Comparison of ENCODE assay signal across 11 cellular contexts in the genomic region with DNA sequence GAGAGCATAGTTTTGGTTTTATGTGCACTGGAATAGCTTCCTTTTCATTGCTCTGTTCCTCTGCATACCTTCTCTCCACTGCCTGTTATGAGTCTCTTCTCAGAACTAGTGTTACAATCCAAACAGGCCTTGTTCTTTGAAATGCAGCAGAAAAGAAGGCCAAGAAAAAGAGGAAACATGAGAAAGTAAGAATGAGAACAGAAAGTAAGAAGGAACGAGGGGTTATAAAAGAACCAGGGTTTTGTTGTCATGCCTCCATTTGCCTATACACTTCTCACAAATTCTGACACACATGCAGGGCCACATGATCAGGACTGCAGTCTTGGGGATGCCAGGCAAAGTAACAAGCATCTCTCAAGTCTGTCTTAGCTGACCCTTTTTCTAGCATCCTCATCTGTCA.
DNase-seq lines count a peak whose midpoint lies in the region; ATAC-seq, FAIRE-seq and TF ChIP-seq lines count a peak whose summit lies in the region.
"Had no signal": no experiment of that assay in that cellular context is flagged by ENCODE, and none has a peak within 500 bp of the region (broad histone marks: within the 10 kb centered on the region; RNA-seq: fewer than 3 reads in every experiment).

No MANE protein-coding gene starts in this region.

- no peak overlapping the region for H3K4me3 Mint-ChIP-seq in chondrocyte (ENCODE audit: unreplicated experiment)
- H3K4me3 Mint-ChIP-seq in CD8-positive, alpha-beta T cell, result no peak overlapping the region

- H4K20me1 ChIP-seq in HepG2 (ENCODE audit: insufficient read depth, low read length), result no peaks in the 10 kb centered on the region

- no peak for TF ChIP-seq POLR2A in HepG2 (IDR thresholded peaks at IDR 0.05; ENCODE audit: insufficient read depth in 1 of 2, low read depth in 2 of 2, low read length in 2 of 2)

- no peaks in the 10 kb centered on the region for H3K36me3 ChIP-seq in HepG2 (replicated peaks in 1 of 2; ENCODE audit: control insufficient read depth in 1 of 2, insufficient read depth in 2 of 2, low read length in 2 of 2)
- H3K36me3 ChIP-seq in CD8-positive, alpha-beta T cell (ENCODE audit: insufficient read depth, low read length), result no peaks in the 10 kb centered on the region
- H3K36me3 ChIP-seq: right lobe of liver had no signal

- H3K4me1 ChIP-seq in HepG2 (ENCODE audit: insufficient read depth, low read length), result no peaks in the 10 kb centered on the region
- H3K4me1 ChIP-seq in CD8-positive, alpha-beta T cell (ENCODE audit: insufficient read depth, low read length), result no peaks in the 10 kb centered on the region
- H3K4me1 ChIP-seq: foreskin keratinocyte, right lobe of liver had no signal

- no peak for TF ChIP-seq EP300 in HepG2 (IDR thresholded peaks at IDR 0.05; ENCODE audit: low read depth in 2 of 2, low read length in 2 of 2)
- TF ChIP-seq EP300 in HepG2 (CRISPR knock-in tag; IDR thresholded peaks at IDR 0.05; ENCODE audit: borderline replicate concordance), result no peak

- no peak for FAIRE-seq in HepG2 (lab: Jason Lieb, UNC)

- POLR2A ChIA-PET in HepG2 (lab: Yijun Ruan, JAX), result no interaction called here
- POLR2A ChIA-PET in CD8-positive, alpha-beta T cell (lab: Charles Lee), result no interaction called here

- H3K9me3 Mint-ChIP-seq in chondrocyte (ENCODE audit: low read depth), result no peaks in the 10 kb centered on the region
- no peaks in the 10 kb centered on the region for H3K9me3 Mint-ChIP-seq in CD8-positive, alpha-beta T cell

- TF ChIP-seq RAD21 in HepG2 (CRISPR knock-in tag; IDR thresholded peaks at IDR 0.05), result no peak

- H3K27me3 ChIP-seq in HepG2 (ENCODE audit: control insufficient read depth in 1 of 2, insufficient read depth in 2 of 2, low read length in 2 of 2), result no peaks in the 10 kb centered on the region; a peak in 1 of 5 replicates
- H3K27me3 ChIP-seq in CD8-positive, alpha-beta T cell (ENCODE audit: insufficient read depth, low read length), result no peaks in the 10 kb centered on the region
- H3K27me3 ChIP-seq: foreskin keratinocyte, right lobe of liver had no signal

- H3K27me3 Mint-ChIP-seq in chondrocyte (ENCODE audit: low read depth), result no peaks in the 10 kb centered on the region
- H3K27me3 Mint-ChIP-seq in CD8-positive, alpha-beta T cell (ENCODE audit: low read depth), result no peaks in the 10 kb centered on the region

- no peak overlapping the region for H3K27ac ChIP-seq in HepG2 (ENCODE audit: extremely low read length, insufficient read depth, low read length)
- H3K27ac ChIP-seq in CD8-positive, alpha-beta T cell (ENCODE audit: low read depth, low read length), result no peak overlapping the region
- H3K27ac ChIP-seq: foreskin keratinocyte, right lobe of liver had no signal

- DNase-seq in Ammon's horn (ENCODE audit: low spot score), result peak; percentile 32
- no peak for DNase-seq in chondrocyte (ENCODE audit: low spot score)
- no peak for DNase-seq in HepG2 (ENCODE audit: low spot score)
- DNase-seq in SW480 (ENCODE audit: low spot score), result no peak
- DNase-seq in CD8-positive, alpha-beta T cell, result no peak
- no peak for DNase-seq in glomerular visceral epithelial cell (ENCODE audit: extremely low spot score)
- DNase-seq: activated effector memory CD4-positive, alpha-beta T cell treated with anti-CD3 and anti-CD28 coated beads, Interleukin-2, amount 50 U/mL, for 16 hours; foreskin keratinocyte; right lobe of liver had no signal

- H3K36me3 Mint-ChIP-seq in chondrocyte (ENCODE audit: low read depth), result no peaks in the 10 kb centered on the region
- H3K36me3 Mint-ChIP-seq in CD8-positive, alpha-beta T cell, result no peaks in the 10 kb centered on the region

- no peak overlapping the region for H3K9ac ChIP-seq in HepG2 (ENCODE audit: insufficient read depth, low read depth, low read length)

- 0% methylated on average over 1 of the region's 1 CpG for WGBS in HepG2 (ENCODE audit: low lambda C conversion rate)

- TF ChIP-seq CTCF in chondrocyte (IDR thresholded peaks at IDR 0.05) (no peak), HepG2 (CRISPR knock-in tag; IDR thresholded peaks at IDR 0.05) (no peak)
- no peak for TF ChIP-seq CTCF in CD8-positive, alpha-beta T cell (IDR thresholded peaks at IDR 0.05)

- no peaks in the 10 kb centered on the region for H3K9me3 ChIP-seq in HepG2 (ENCODE audit: low read length)
- no peaks in the 10 kb centered on the region for H3K9me3 ChIP-seq in CD8-positive, alpha-beta T cell (ENCODE audit: low read length)
- H3K9me3 ChIP-seq: right lobe of liver had no signal

- no peaks in the 10 kb centered on the region for H3K79me2 ChIP-seq in HepG2 (ENCODE audit: insufficient read depth, low read length)

- H3K4me1 Mint-ChIP-seq in chondrocyte (ENCODE audit: low read depth), result peaks cover 53% of the 10 kb centered on the region
- no peaks in the 10 kb centered on the region for H3K4me1 Mint-ChIP-seq in CD8-positive, alpha-beta T cell (ENCODE audit: low read depth)

- CTCF ChIA-PET in HepG2 (lab: Yijun Ruan, JAX; ENCODE audit: low intra/inter-chr PET ratio, low total read pairs), result no interaction called here
- CTCF ChIA-PET in CD8-positive, alpha-beta T cell (lab: Charles Lee), result no interaction called here

- in situ Hi-C loops in HepG2 (cut with HindIII; ENCODE audit: extremely low pct_ligation_motif_present, low pct_unique_long_range_greater_than_20kb), result loop anchor here (10.0 kb wide), 2 partner anchors 133 to 253 kb away; no protein-coding TSS in a partner anchor

- H3K4me3 ChIP-seq in HepG2 (replicated peaks in 1 of 3; ENCODE audit: insufficient read depth in 1 of 3, low read depth in 2 of 3, low read length in 3 of 3), result no peak overlapping the region
- no peak overlapping the region for H3K4me3 ChIP-seq in CD8-positive, alpha-beta T cell (ENCODE audit: low read depth, low read length)
- H3K4me3 ChIP-seq: right lobe of liver had no signal

- H3K4me2 ChIP-seq in HepG2 (ENCODE audit: low read depth, low read length), result no peak overlapping the region

- no TSS peak for BruUV-seq in HepG2 (replicated peaks; lab: Mats Ljungman, UMichigan)

- intact Hi-C loops in HepG2 (cut with micrococcal nuclease; ENCODE audit: unreplicated experiment), result no loop called here
- intact Hi-C loops in CD8-positive, alpha-beta T cell (cut with DNase I, micrococcal nuclease), result no loop called here

- no peak overlapping the region for H2AFZ ChIP-seq in HepG2 (ENCODE audit: low read length)

- H3K27ac Mint-ChIP-seq in chondrocyte (ENCODE audit: unreplicated experiment), result peak overlapping the region; percentile 84
- H3K27ac Mint-ChIP-seq in CD8-positive, alpha-beta T cell, result no peak overlapping the region

- ATAC-seq in GM19372 (IDR thresholded peaks at IDR 0.05; ENCODE audit: low read depth, unreplicated experiment) (peak; percentile 69), HG03103 (IDR thresholded peaks at IDR 0.05; ENCODE audit: low read depth, unreplicated experiment) (peak; percentile 77), HepG2 (no peak)
- ATAC-seq in CD8-positive, alpha-beta T cell, result no peak
- ATAC-seq: foreskin keratinocyte had no signal

TF ChIP-seq in HepG2, 621 proteins besides CTCF, POLR2A, EP300 and RAD21:
- TF ChIP-seq, protein P1, sequence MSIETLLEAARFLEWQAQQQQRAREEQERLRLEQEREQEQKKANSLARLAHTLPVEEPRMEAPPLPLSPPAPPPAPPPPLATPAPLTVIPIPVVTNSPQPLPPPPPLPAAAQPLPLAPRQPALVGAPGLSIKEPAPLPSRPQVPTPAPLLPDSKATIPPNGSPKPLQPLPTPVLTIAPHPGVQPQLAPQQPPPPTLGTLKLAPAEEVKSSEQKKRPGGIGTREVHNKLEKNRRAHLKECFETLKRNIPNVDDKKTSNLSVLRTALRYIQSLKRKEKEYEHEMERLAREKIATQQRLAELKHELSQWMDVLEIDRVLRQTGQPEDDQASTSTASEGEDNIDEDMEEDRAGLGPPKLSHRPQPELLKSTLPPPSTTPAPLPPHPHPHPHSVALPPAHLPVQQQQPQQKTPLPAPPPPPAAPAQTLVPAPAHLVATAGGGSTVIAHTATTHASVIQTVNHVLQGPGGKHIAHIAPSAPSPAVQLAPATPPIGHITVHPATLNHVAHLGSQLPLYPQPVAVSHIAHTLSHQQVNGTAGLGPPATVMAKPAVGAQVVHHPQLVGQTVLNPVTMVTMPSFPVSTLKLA (IDR thresholded peaks at IDR 0.05), result no peak
- TF ChIP-seq ARNTL (CRISPR knock-in tag; IDR thresholded peaks at IDR 0.05) (no peak), TOE1 (CRISPR knock-in tag; IDR thresholded peaks at IDR 0.05) (no peak), ZNF235 (CRISPR knock-in tag; IDR thresholded peaks at IDR 0.05; ENCODE audit: borderline replicate concordance) (no peak), NR2C2 (CRISPR knock-in tag; IDR thresholded peaks at IDR 0.05; ENCODE audit: borderline replicate concordance) (no peak), ZNF850 (CRISPR knock-in tag; conservative IDR thresholded peaks at IDR 0.05) (no peak), XRCC5 (optimal IDR thresholded peaks at IDR 0.05; ENCODE audit: low read length) (no peak), TBX3 (IDR thresholded peaks at IDR 0.05; ENCODE audit: borderline replicate concordance) (no peak), NFRKB (IDR thresholded peaks at IDR 0.05) (no peak), ZNF564 (CRISPR knock-in tag; IDR thresholded peaks at IDR 0.05) (no peak), ZNF629 (CRISPR knock-in tag; conservative IDR thresholded peaks at IDR 0.05) (no peak), POLR2AphosphoS5 (IDR thresholded peaks at IDR 0.05; ENCODE audit: low read depth, low read length) (no peak), ZNF333 (CRISPR knock-in tag; IDR thresholded peaks at IDR 0.05; ENCODE audit: borderline replicate concordance) (no peak)
- TF ChIP-seq, protein P2, sequence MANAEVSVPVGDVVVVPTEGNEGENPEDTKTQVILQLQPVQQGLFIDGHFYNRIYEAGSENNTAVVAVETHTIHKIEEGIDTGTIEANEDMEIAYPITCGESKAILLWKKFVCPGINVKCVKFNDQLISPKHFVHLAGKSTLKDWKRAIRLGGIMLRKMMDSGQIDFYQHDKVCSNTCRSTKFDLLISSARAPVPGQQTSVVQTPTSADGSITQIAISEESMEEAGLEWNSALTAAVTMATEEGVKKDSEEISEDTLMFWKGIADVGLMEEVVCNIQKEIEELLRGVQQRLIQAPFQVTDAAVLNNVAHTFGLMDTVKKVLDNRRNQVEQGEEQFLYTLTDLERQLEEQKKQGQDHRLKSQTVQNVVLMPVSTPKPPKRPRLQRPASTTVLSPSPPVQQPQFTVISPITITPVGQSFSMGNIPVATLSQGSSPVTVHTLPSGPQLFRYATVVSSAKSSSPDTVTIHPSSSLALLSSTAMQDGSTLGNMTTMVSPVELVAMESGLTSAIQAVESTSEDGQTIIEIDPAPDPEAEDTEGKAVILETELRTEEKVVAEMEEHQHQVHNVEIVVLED (CRISPR knock-in tag; IDR thresholded peaks at IDR 0.05; ENCODE audit: borderline replicate concordance), result no peak

Comparison
In these comparisons a context has a peak if more than half of its experiments do, and no peak if none do; other contexts are left out.
1. ATAC-seq: peak in GM19372 (single experiment) and HG03103 (single experiment); none in HepG2 (single experiment) and CD8-positive, alpha-beta T cell (single experiment).